Comparison of ENCODE assay signal across 1 cellular context in the genomic region with DNA sequence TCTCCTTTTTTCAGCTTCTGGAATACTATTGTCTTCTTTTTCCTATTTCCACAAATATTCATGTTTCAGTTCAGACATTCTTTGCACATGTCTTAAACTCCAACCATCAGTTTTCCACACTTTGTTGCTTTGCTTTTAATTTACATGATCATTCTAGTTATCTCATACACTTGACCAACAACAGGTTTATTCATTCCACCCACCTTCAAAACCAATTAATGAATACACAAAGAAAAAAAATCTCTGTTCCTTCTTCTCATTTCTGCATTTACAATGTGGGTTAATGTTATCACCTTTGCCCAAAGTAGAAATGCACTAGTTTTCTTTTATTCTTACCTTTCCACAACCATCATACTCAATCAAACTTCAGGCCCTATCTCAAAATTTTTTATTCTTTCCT.
TF ChIP-seq lines count a peak whose summit lies in the region.

No MANE protein-coding gene starts in this region.

TF ChIP-seq in GM12878, 131 proteins besides CTCF, POLR2A, EP300 and RAD21 (continued from another document):
- TF ChIP-seq SPI1 (IDR thresholded peaks at IDR 0.05; ENCODE audit: borderline replicate concordance, insufficient read depth, low read depth, low read length) (peak; percentile 30; the same call in 1 of the 2 replicates), ZNF207 (IDR thresholded peaks at IDR 0.05; ENCODE audit: borderline replicate concordance) (no peak), IRF4 (IDR thresholded peaks at IDR 0.05; ENCODE audit: low read depth, low read length) (no peak), RBBP5 (conservative IDR thresholded peaks at IDR 0.05) (no peak)
